In genomic region chr1:232969791-232970190, GRCh38 we compare ENCODE assay signal across 18 cellular contexts. TPM values are rescaled to one million over a fixed set of nuclear protein-coding genes. Genes with fewer than 3 reads are reported as not detected.
DNase-seq lines count a peak whose midpoint lies in the region; ATAC-seq and TF ChIP-seq lines count a peak whose summit lies in the region.
"Had no signal": no experiment of that assay in that cellular context is flagged by ENCODE, and none has a peak within 500 bp of the region (broad histone marks: within the 10 kb centered on the region; RNA-seq: fewer than 3 reads in every experiment).

No MANE protein-coding gene starts in this region.

- ATAC-seq in left ventricle myocardium superior = peak; percentile 9

- no peak overlapping the region for H3K4me3 ChIP-seq in fibroblast of mammary gland (ENCODE audit: control insufficient read depth, low read depth, low read length)
- H3K4me3 ChIP-seq: HAP-1 had no signal

- TF ChIP-seq CTCF in fibroblast of mammary gland (conservative IDR thresholded peaks at IDR 0.05; ENCODE audit: control insufficient read depth, insufficient read depth, low read depth, low read length) = no peak

- DNase-seq in left ventricle myocardium superior (no peak), cardiac septum (ENCODE audit: low spot score) (no peak), NCI-H2171 treated with DMSO at 0.1 percent for 48 hours (lab: John Stamatoyannopoulos, UW) (peak; percentile 35), fibroblast of mammary gland (ENCODE audit: low read depth) (peak; percentile 61), superior temporal gyrus (ENCODE audit: extremely low spot score) (peak; percentile 25), iPS-NIHi11 (ENCODE audit: low spot score) (no peak), C1 segment of cervical spinal cord (lab: John Stamatoyannopoulos, UW) (no peak)
- DNase-seq: DMS79; KBM-7; NCI-H1092 treated with DMSO at 0.1 percent for 48 hours; NCI-H1436 treated with DMSO at 0.1 percent for 48 hours; NCI-H1930; NCI-H226; NCI-H510A treated with DMSO at 0.1 percent for 48 hours; NCI-H748 treated with DMSO at 0.1 percent for 48 hours; NK-92 treated with Interleukin-12 subunit alpha and Interleukin-12 subunit beta, amount 100 ng/mL, for 24 hours; SIG-M5 had no signal

- intact Hi-C loops in left ventricle myocardium superior (cut with micrococcal nuclease) = loop anchor here (2.0 kb wide), 1 partner anchor 47 kb away; no protein-coding TSS in a partner anchor
- intact Hi-C loops in cardiac septum (cut with DNase I) = no loop called here

RNA-seq across cellular contexts. Expression of gene NTPCR, which starts 19.4 kb away (rescaled TPM):
- total RNA-seq in left ventricle myocardium superior = 52.2 TPM
- total RNA-seq in cardiac septum = 47.1 TPM

Comparison
In these comparisons a context has a peak if more than half of its experiments do, and no peak if none do; other contexts are left out.
1. DNase-seq: peak in NCI-H2171 treated with DMSO at 0.1 percent for 48 hours (single experiment), fibroblast of mammary gland (single experiment) and superior temporal gyrus (single experiment); none in left ventricle myocardium superior (single experiment), cardiac septum (single experiment), iPS-NIHi11 (single experiment) and C1 segment of cervical spinal cord (0 of 14).